ENCODE assay signal across 13 cellular contexts in the genomic region with DNA sequence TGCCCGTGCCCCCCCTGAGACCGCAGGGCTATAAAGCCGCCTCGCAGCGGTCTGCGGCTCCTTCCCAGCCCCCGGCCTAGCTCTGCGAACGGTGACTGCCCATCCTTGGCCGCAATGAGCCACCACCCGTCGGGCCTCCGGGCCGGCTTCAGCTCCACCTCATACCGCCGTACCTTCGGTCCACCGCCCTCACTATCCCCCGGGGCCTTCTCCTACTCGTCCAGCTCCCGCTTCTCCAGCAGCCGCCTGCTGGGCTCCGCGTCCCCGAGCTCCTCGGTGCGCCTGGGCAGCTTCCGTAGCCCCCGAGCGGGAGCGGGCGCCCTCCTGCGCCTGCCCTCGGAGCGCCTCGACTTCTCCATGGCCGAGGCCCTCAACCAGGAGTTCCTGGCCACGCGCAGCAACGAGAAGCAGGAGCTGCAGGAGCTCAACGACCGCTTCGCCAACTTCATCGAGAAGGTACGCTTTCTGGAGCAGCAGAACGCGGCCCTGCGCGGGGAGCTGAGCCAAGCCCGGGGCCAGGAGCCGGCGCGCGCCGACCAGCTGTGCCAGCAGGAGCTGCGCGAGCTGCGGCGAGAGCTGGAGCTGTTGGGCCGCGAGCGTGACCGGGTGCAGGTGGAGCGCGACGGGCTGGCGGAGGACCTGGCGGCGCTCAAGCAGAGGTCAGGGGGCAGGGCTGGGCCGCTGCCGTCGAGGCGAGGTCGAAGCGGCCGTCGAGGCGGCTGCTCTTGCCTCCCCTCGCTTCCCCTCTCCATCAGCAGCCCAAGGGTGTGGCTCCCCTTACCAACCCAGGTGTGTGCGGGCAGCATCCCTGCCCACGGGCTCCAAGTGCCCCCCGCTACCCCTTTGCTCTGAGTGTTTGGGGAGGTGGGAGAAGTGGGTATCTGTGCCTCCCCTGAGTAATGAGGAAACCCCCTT. TPM values are rescaled to one million over a fixed set of nuclear protein-coding genes. Genes with fewer than 3 reads are reported as not detected.
DNase-seq lines count a peak whose midpoint lies in the region; ATAC-seq and TF ChIP-seq lines count a peak whose summit lies in the region.
"Had no signal": no experiment of that assay in that cellular context is flagged by ENCODE, and none has a peak within 500 bp of the region (broad histone marks: within the 10 kb centered on the region; RNA-seq: fewer than 3 reads in every experiment).

TSS of gene PRPH (plus strand) at position 61 of the 915 bp plus-strand sequence. CDS start at position 115, 54 bp downstream.

- no peak within 1 kb of the TSS for H3K14ac ChIP-seq in IMR-90 (replicated peaks; ENCODE audit: low read depth, low read length)

- peaks cover 6% of the 10 kb centered on the region; the same call in 1 of the 2 replicates for H3K9me3 ChIP-seq in IMR-90 (ENCODE audit: control insufficient read depth, insufficient read depth, low read length)
- H3K9me3 ChIP-seq: Caco-2 had no signal

- WGBS in IMR-90 (ENCODE audit: extremely low coverage in 2 of 2, insufficient read length in 1 of 2), 2 experiments: 15% methylated on average over 47 of the region's 82 CpGs; no CpG with 5 or more reads in 1 of the 2 experiments
- WGBS in mesendoderm (ENCODE audit: extremely low coverage, insufficient coverage, low lambda C conversion rate): no CpG with 5 or more reads among the region's 82 CpGs

- peaks cover 61% of the 10 kb centered on the region for H3K27me3 ChIP-seq in IMR-90 (ENCODE audit: control insufficient read depth, insufficient read depth, low read length)
- peaks cover 35% of the 10 kb centered on the region for H3K27me3 ChIP-seq in mesendoderm (ENCODE audit: insufficient read depth, low read length, poor library complexity)

- intact Hi-C loops in IMR-90 (cut with micrococcal nuclease): no loop called here

- H3K56ac ChIP-seq in IMR-90 (ENCODE audit: extremely low read depth, insufficient read depth, low read length) (no peak within 1 kb of the TSS), mesendoderm (ENCODE audit: low read length) (peak within 1 kb of the TSS; percentile 73)

- H3K9ac ChIP-seq in IMR-90 (ENCODE audit: low read depth, low read length): no peak within 1 kb of the TSS
- peak within 1 kb of the TSS; percentile 29 for H3K9ac ChIP-seq in mesendoderm (ENCODE audit: low read length)

- no peak within 1 kb of the TSS for H3K27ac ChIP-seq in IMR-90 (ENCODE audit: insufficient read depth, low read length)
- no peak within 1 kb of the TSS for H3K27ac ChIP-seq in mesendoderm (ENCODE audit: low read depth, low read length)
- H3K27ac ChIP-seq: epithelial cell of prostate had no signal

- CTCF ChIA-PET in IMR-90 (lab: Yijun Ruan, JAX): interaction anchor here (0.5 to 1.5 kb wide), 3 partner anchors 48 to 190 kb away, joined by 4 to 5 read pairs (median 4); no protein-coding TSS in a partner anchor

- no peaks in the 10 kb centered on the region for H3K36me3 ChIP-seq in IMR-90 (ENCODE audit: control insufficient read depth, insufficient read depth, low read length)
- no peaks in the 10 kb centered on the region for H3K36me3 ChIP-seq in mesendoderm (ENCODE audit: control insufficient read depth, insufficient read depth, low read length)

- H4K20me1 ChIP-seq in IMR-90 (ENCODE audit: insufficient read depth, low read length): no peaks in the 10 kb centered on the region

- peak within 1 kb of the TSS; percentile 42 for H2AK9ac ChIP-seq in IMR-90 (replicated peaks; ENCODE audit: low read depth, low read length, poor library complexity)

- no peaks in the 10 kb centered on the region for H3K79me1 ChIP-seq in IMR-90 (ENCODE audit: low read depth in 1 of 2, low read length in 2 of 2)
- H3K79me1 ChIP-seq in mesendoderm (ENCODE audit: low read length): no peaks in the 10 kb centered on the region

- TF ChIP-seq RAD21 in IMR-90 (IDR thresholded peaks at IDR 0.05; ENCODE audit: low read length): no peak

- H3K18ac ChIP-seq in IMR-90 (ENCODE audit: low read depth, low read length) (no peak within 1 kb of the TSS), mesendoderm (ENCODE audit: low read length) (no peak within 1 kb of the TSS)

- H2BK20ac ChIP-seq in IMR-90 (ENCODE audit: low read depth, low read length): no peak within 1 kb of the TSS

- H4K8ac ChIP-seq in IMR-90 (ENCODE audit: low read depth in 2 of 2, low read length in 2 of 2) (no peak within 1 kb of the TSS), mesendoderm (ENCODE audit: low read depth, low read length) (no peak within 1 kb of the TSS)

- dilution Hi-C loops in IMR-90 (cut with HindIII; ENCODE audit: low sequenced_read_pairs, unreplicated experiment): no loop called here

- H2BK120ac ChIP-seq in IMR-90 (ENCODE audit: low read depth, low read length): no peak within 1 kb of the TSS
- H2BK120ac ChIP-seq in mesendoderm (ENCODE audit: low read depth, low read length): no peak within 1 kb of the TSS

- H3K4ac ChIP-seq in IMR-90 (ENCODE audit: low read depth, low read length) (no peak within 1 kb of the TSS), mesendoderm (ENCODE audit: low read depth, low read length) (no peak within 1 kb of the TSS)

- in situ Hi-C loops in IMR-90 (cut with MboI; ENCODE audit: low sequenced_read_pairs): no loop called here

- BruUV-seq in IMR-90 (replicated peaks; lab: Mats Ljungman, UMichigan): no TSS peak

- H3K4me1 ChIP-seq in IMR-90 (ENCODE audit: control insufficient read depth, insufficient read depth, low read length) (peaks cover 7% of the 10 kb centered on the region), mesendoderm (ENCODE audit: control insufficient read depth, low read depth, low read length) (no peaks in the 10 kb centered on the region)

- no peak for TF ChIP-seq POLR2A in IMR-90 (IDR thresholded peaks at IDR 0.05; ENCODE audit: low read depth, low read length)

- H2BK5ac ChIP-seq in IMR-90 (ENCODE audit: low read depth, low read length, poor library complexity, severe bottlenecking): no peak within 1 kb of the TSS
- no peak within 1 kb of the TSS for H2BK5ac ChIP-seq in mesendoderm (ENCODE audit: low read length)

- no peak within 1 kb of the TSS for H3K4me2 ChIP-seq in IMR-90 (ENCODE audit: low read depth, low read length)
- H3K4me2 ChIP-seq in mesendoderm (ENCODE audit: low read length): peak within 1 kb of the TSS; percentile 44

- POLR2A ChIA-PET in IMR-90 (lab: Charles Lee; ENCODE audit: unreplicated experiment): no interaction called here

- H4K91ac ChIP-seq in IMR-90 (ENCODE audit: insufficient read depth, low read depth, low read length): no peak within 1 kb of the TSS

- TF ChIP-seq CTCF in IMR-90 (conservative IDR thresholded peaks at IDR 0.05; ENCODE audit: low read depth, low read length) (no peak), epithelial cell of proximal tubule (conservative IDR thresholded peaks at IDR 0.05; ENCODE audit: low read depth, low read length) (peak; percentile 6)

- H4K5ac ChIP-seq in IMR-90 (ENCODE audit: low read depth, low read length): no peak within 1 kb of the TSS
- no peak within 1 kb of the TSS for H4K5ac ChIP-seq in mesendoderm (ENCODE audit: low read length)

- H3K4me3 ChIP-seq in IMR-90 (ENCODE audit: insufficient read depth, low read depth, low read length) (no peak within 1 kb of the TSS), epithelial cell of proximal tubule (ENCODE audit: low read depth, low read length) (no peak within 1 kb of the TSS), mesendoderm (ENCODE audit: low read length) (no peak within 1 kb of the TSS)

- no peak within 1 kb of the TSS for H2AK5ac ChIP-seq in IMR-90 (ENCODE audit: low read depth, low read length)
- H2AK5ac ChIP-seq in mesendoderm (ENCODE audit: low read length): no peak within 1 kb of the TSS

- H3K9me1 ChIP-seq in IMR-90 (ENCODE audit: insufficient read depth, low read length): no peaks in the 10 kb centered on the region

- H2AFZ ChIP-seq in IMR-90 (replicated peaks; ENCODE audit: low read length, poor library complexity): peak within 1 kb of the TSS; percentile 43

- H2BK15ac ChIP-seq in IMR-90 (ENCODE audit: low read depth, low read length) (no peak within 1 kb of the TSS), mesendoderm (replicated peaks; ENCODE audit: low read depth) (no peak within 1 kb of the TSS)

- H3K79me2 ChIP-seq in mesendoderm (ENCODE audit: control insufficient read depth, insufficient read depth, low read length): no peaks in the 10 kb centered on the region

- DNase-seq in CD1c-positive myeloid dendritic cell (ENCODE audit: extremely low spot score) (peak; percentile 20), IMR-90 (no peak), epithelial cell of proximal tubule (ENCODE audit: low read depth) (no peak), mesendoderm (peak; percentile 53), NCI-H2196 treated with DMSO at 0.1 percent for 48 hours (lab: John Stamatoyannopoulos, UW; ENCODE audit: unreplicated experiment) (no peak), SK-N-DZ (ENCODE audit: low spot score) (no peak), SW 1271 (lab: John Stamatoyannopoulos, UW) (no peak), NCI-H526 treated with DMSO at 0.1 percent for 48 hours (lab: John Stamatoyannopoulos, UW) (no peak)
- DNase-seq: anterior cingulate cortex, Caco-2, NCI-H748 treated with DMSO at 0.1 percent for 48 hours had no signal

- H3K23ac ChIP-seq in IMR-90 (ENCODE audit: low read depth, low read length): no peak within 1 kb of the TSS
- H3K23ac ChIP-seq in mesendoderm (ENCODE audit: low read length): peak within 1 kb of the TSS; percentile 85

- no peak for ATAC-seq in IMR-90 (ENCODE audit: low read depth)
- ATAC-seq: left colon had no signal

TF ChIP-seq in IMR-90, 13 proteins besides CTCF, POLR2A, EP300 and RAD21 (continues in another document):
- TF ChIP-seq USF2 (IDR thresholded peaks at IDR 0.05; ENCODE audit: low read depth, low read length) (no peak), MXI1 (IDR thresholded peaks at IDR 0.05; ENCODE audit: borderline replicate concordance, low read depth, low read length) (no peak), FOS (IDR thresholded peaks at IDR 0.05; ENCODE audit: low read depth, low read length) (no peak), MAFK (IDR thresholded peaks at IDR 0.05; ENCODE audit: low read depth, low read length) (no peak), NFE2L2 (IDR thresholded peaks at IDR 0.05; ENCODE audit: low read depth, low read length) (no peak), RFX5 (IDR thresholded peaks at IDR 0.05; ENCODE audit: low read depth, low read length) (no peak)

RNA-seq across cellular contexts. Expression of gene PRPH, which starts in this region (rescaled TPM):
- total RNA-seq in IMR-90 (2012; rRNA removed) (not detected in 2 replicates), epithelial cell of proximal tubule (1.1 TPM in 1 of 2 replicates, not detected in the other)
- polyA plus RNA-seq in IMR-90 (2012; rRNA removed): not detected in 2 replicates
- 0.02 TPM in 1 of 2 replicates, not detected in the other for polyA plus RNA-seq in IMR-90 (2012; cell fraction: cytosol; rRNA removed)
- polyA plus RNA-seq in IMR-90 (2012; cell fraction: nucleus; rRNA removed; ENCODE audit: low replicate concordance): 0.29 and 0.49 TPM in 2 replicates
- polyA plus RNA-seq in mesendoderm (2013, experiment 1 of 2): 0.49 TPM
- 0.49 TPM for polyA plus RNA-seq in mesendoderm (2013, experiment 2 of 2)
- polyA plus RNA-seq in SK-N-DZ (2014; cell fraction: cytosol; rRNA removed): 220 and 279 TPM in 2 replicates
- polyA plus RNA-seq in SK-N-DZ (2014; cell fraction: nucleus; rRNA removed): 428 and 449 TPM in 2 replicates

Comparison
In these comparisons a context has a peak if more than half of its experiments do, and no peak if none do; other contexts are left out.
1. DNase-seq: peak in CD1c-positive myeloid dendritic cell (single experiment) and mesendoderm (single experiment); none in IMR-90 (single experiment), epithelial cell of proximal tubule (single experiment), NCI-H2196 treated with DMSO at 0.1 percent for 48 hours (single experiment), SK-N-DZ (single experiment), SW 1271 (0 of 2) and NCI-H526 treated with DMSO at 0.1 percent for 48 hours (single experiment).